ENCODE assay signal across 10 cellular contexts in the genomic region with DNA sequence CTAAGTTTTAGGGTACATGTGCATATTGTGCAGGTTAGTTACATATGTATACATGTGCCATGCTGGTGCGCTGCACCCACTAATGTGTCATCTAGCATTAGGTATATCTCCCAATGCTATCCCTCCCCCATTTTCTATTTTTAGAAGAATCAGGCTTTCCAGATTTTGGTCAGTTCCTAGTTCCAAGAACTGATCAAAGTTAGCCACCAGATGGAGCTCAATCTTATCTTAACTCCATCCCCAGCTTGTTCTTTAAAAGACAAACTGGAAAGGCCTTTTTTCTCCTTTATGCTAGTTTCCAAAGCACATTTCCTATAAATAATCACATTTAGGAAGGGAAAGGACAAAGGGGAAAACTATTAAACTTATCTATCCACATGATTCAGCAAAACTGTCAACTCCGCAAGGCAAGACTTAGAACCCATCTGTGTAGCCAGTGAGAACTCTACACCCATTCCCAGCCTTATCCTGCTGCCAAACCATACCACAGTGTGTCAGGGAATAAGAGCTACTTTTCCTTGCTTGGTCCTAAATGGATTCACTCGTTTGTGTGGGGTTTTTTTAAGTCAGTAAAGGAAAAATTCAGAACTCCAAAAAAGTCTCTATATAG.
DNase-seq lines count a peak whose midpoint lies in the region; TF ChIP-seq lines count a peak whose summit lies in the region.
"Had no signal": no experiment of that assay in that cellular context is flagged by ENCODE, and none has a peak within 500 bp of the region (broad histone marks: within the 10 kb centered on the region; RNA-seq: fewer than 3 reads in every experiment).

No MANE protein-coding gene starts in this region.

- no peaks in the 10 kb centered on the region for H3F3A ChIP-seq in MM.1S (ENCODE audit: insufficient read depth, low read length)

- H3K36me3 Mint-ChIP-seq in nephron (ENCODE audit: low read depth): peaks cover 3% of the 10 kb centered on the region

- no peaks in the 10 kb centered on the region for H3K27me3 Mint-ChIP-seq in nephron (ENCODE audit: low read depth)

- peak overlapping the region in 2 of 3 experiments; percentile 0 to 16 for H3K27ac Mint-ChIP-seq in nephron

- DNase-seq in ELR (ENCODE audit: low read depth) (peak; percentile 76), MM.1S (peak; percentile 11), cerebellar cortex (ENCODE audit: low spot score) (peak; percentile 77), NCI-H510A treated with DMSO at 0.1 percent for 48 hours (lab: John Stamatoyannopoulos, UW) (no peak), NCI-H226 (no peak), NCI-H1417 treated with DMSO at 0.1 percent for 48 hours (lab: John Stamatoyannopoulos, UW) (no peak)
- DNase-seq in activated CD4-positive, alpha-beta T cell treated with anti-CD3 and anti-CD28 coated beads for 1 hour: no peak

- H3K4me3 Mint-ChIP-seq in nephron: no peak overlapping the region

- H3K9me3 ChIP-seq in MM.1S (replicated peaks; ENCODE audit: insufficient read depth, low read length): no peaks in the 10 kb centered on the region
- H3K9me3 ChIP-seq: SJSA1 had no signal

- H3K79me2 ChIP-seq in MM.1S (ENCODE audit: low read length): no peaks in the 10 kb centered on the region

- no peak overlapping the region for H3K4me2 ChIP-seq in MM.1S (ENCODE audit: low read depth, low read length)

- no peak overlapping the region for H3K9ac ChIP-seq in MM.1S (ENCODE audit: low read length)

- no peaks in the 10 kb centered on the region for H3K27me3 ChIP-seq in MM.1S (replicated peaks; ENCODE audit: insufficient read depth, low read length)
- H3K27me3 ChIP-seq: SJSA1 had no signal

- no peaks in the 10 kb centered on the region for H3K36me3 ChIP-seq in MM.1S (replicated peaks; ENCODE audit: insufficient read depth, low read length)
- H3K36me3 ChIP-seq: SJSA1 had no signal

- H3K4me1 Mint-ChIP-seq in nephron: no peaks in the 10 kb centered on the region

- H2AFZ ChIP-seq in MM.1S (ENCODE audit: low read length): no peak overlapping the region

- no peaks in the 10 kb centered on the region for H4K20me1 ChIP-seq in MM.1S (ENCODE audit: insufficient read depth, low read length)

- no peak overlapping the region for H3K4me3 ChIP-seq in MM.1S (ENCODE audit: low read length)
- H3K4me3 ChIP-seq: lung, SJSA1 had no signal

- no peaks in the 10 kb centered on the region for H3K9me3 Mint-ChIP-seq in nephron

- H3K9me2 ChIP-seq in MM.1S (replicated peaks; ENCODE audit: insufficient read depth, low read length): no peaks in the 10 kb centered on the region

- H3K4me1 ChIP-seq in MM.1S (ENCODE audit: low read length): peaks cover 11% of the 10 kb centered on the region

- TF ChIP-seq CTCF in MM.1S (IDR thresholded peaks at IDR 0.05; ENCODE audit: low read length) (peak; percentile 31), nephron (IDR thresholded peaks at IDR 0.05; ENCODE audit: unreplicated experiment in 3 of 3) (peak; percentile 45 to 58 (median 49))

- H3K27ac ChIP-seq in MM.1S (ENCODE audit: low read length): no peak overlapping the region
- H3K27ac ChIP-seq: SJSA1 had no signal

Comparison
In these comparisons a context has a peak if more than half of its experiments do, and no peak if none do; other contexts are left out.
1. DNase-seq: peak in ELR (single experiment), MM.1S (single experiment) and cerebellar cortex (single experiment); none in NCI-H510A treated with DMSO at 0.1 percent for 48 hours (single experiment), NCI-H226 (single experiment), NCI-H1417 treated with DMSO at 0.1 percent for 48 hours (single experiment) and activated CD4-positive, alpha-beta T cell treated with anti-CD3 and anti-CD28 coated beads for 1 hour (single experiment).